In the genomic region with DNA sequence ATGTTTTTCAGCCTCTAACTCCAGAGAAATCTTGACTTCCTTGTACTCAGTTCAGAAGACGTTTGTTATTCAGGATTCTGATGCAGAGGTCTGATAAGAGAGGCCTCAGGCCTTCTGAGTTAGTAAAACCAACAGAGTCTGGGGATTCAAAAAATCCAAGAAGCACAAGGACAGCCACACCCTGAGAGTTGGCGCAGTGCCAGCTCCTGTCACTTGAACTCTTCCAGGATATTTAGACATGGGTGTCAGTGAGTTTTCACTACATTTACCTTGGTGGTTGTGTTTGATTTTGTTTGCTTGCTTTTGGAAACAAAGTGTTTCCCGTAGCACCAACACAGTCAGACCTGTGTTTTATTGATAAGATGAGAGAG, we compare ENCODE assay signal across 10 cellular contexts. TPM values are rescaled to one million over a fixed set of nuclear protein-coding genes. Genes with fewer than 3 reads are reported as not detected.
A peak's percentile ranks its signal among the peaks of the same experiment; 100 is the strongest.
DNase-seq lines count a peak whose midpoint lies in the region; ATAC-seq and TF ChIP-seq lines count a peak whose summit lies in the region.
"Had no signal": no experiment of that assay in that cellular context is flagged by ENCODE, and none has a peak within 500 bp of the region (broad histone marks: within the 10 kb centered on the region; RNA-seq: fewer than 3 reads in every experiment).

No MANE protein-coding gene starts in this region.

- H3K9me3 Mint-ChIP-seq in brain (no peaks in the 10 kb centered on the region), mesothelial cell of epicardium (peaks cover under 1% of the 10 kb centered on the region)
- no peaks in the 10 kb centered on the region for H3K9me3 Mint-ChIP-seq in activated T-cell treated with anti-CD3 and anti-CD28 coated beads, Interleukin-2, amount 50 U/mL, for 24 hours
- H3K9me3 Mint-ChIP-seq: nephron had no signal

- no peak for ATAC-seq in sciatic nerve

- H3K27ac ChIP-seq in AG04450 (ENCODE audit: low read depth, low read length) = peak overlapping the region; percentile 89

- peaks cover 16% of the 10 kb centered on the region for H3K4me1 Mint-ChIP-seq in brain
- H3K4me1 Mint-ChIP-seq in mesothelial cell of epicardium = peaks cover 23% of the 10 kb centered on the region
- no peaks in the 10 kb centered on the region for H3K4me1 Mint-ChIP-seq in activated T-cell treated with anti-CD3 and anti-CD28 coated beads, Interleukin-2, amount 50 U/mL, for 24 hours (ENCODE audit: low read depth)

- POLR2A ChIA-PET in AG04450 (lab: Yijun Ruan, JAX) = no interaction called here

- H3K4me3 Mint-ChIP-seq in brain (no peak overlapping the region), mesothelial cell of epicardium (no peak overlapping the region)
- H3K4me3 Mint-ChIP-seq in activated T-cell treated with anti-CD3 and anti-CD28 coated beads, Interleukin-2, amount 50 U/mL, for 24 hours = no peak overlapping the region
- H3K4me3 Mint-ChIP-seq: nephron had no signal

- intact Hi-C loops in sciatic nerve (cut with DNase I) = no loop called here

- no peak overlapping the region for H3K4me3 ChIP-seq in AG04450 (ENCODE audit: low read depth, low read length)

- peaks cover 4% of the 10 kb centered on the region for H3K27me3 Mint-ChIP-seq in brain
- no peaks in the 10 kb centered on the region for H3K27me3 Mint-ChIP-seq in mesothelial cell of epicardium (ENCODE audit: low read depth)
- H3K27me3 Mint-ChIP-seq in activated T-cell treated with anti-CD3 and anti-CD28 coated beads, Interleukin-2, amount 50 U/mL, for 24 hours = peaks cover 16% of the 10 kb centered on the region

- CTCF ChIA-PET in AG04450 (lab: Charles Lee) = interaction anchor here (2.4 to 2.9 kb wide), 2 partner anchors 24 to 324 kb away, joined by 10 to 18 read pairs; partner anchors contain the start of gene WDR41

- peaks cover 2% of the 10 kb centered on the region for H3K27me3 ChIP-seq in AG04450 (ENCODE audit: control insufficient read depth, insufficient read depth, low read length)

- H3K9me3 ChIP-seq in AG04450 (ENCODE audit: control insufficient read depth, insufficient read depth, low read length) = no peaks in the 10 kb centered on the region; the same call in 1 of the 2 replicates

- DNase-seq in AG04450 (ENCODE audit: low read depth, low spot score) = no peak
- peak; percentile 5 for DNase-seq in HT-29 (ENCODE audit: low spot score)
- DNase-seq in mesothelial cell of epicardium (ENCODE audit: low spot score in 2 of 2, unreplicated experiment in 2 of 2) = peak in 1 of 2 experiments; percentile 53
- DNase-seq in sciatic nerve (ENCODE audit: low spot score) = no peak
- no peak for DNase-seq in activated CD4-positive, alpha-beta T cell treated with anti-CD3 and anti-CD28 coated beads, Interleukin-2, amount 50 U/mL, for 4 hours
- DNase-seq in activated T-cell treated with anti-CD3 and anti-CD28 coated beads, Interleukin-2, amount 50 U/mL, for 24 hours = no peak
- no peak for DNase-seq in DMS79 treated with DMSO at 0.1 percent for 48 hours (lab: John Stamatoyannopoulos, UW)
- DNase-seq: activated T-cell treated with anti-CD3 and anti-CD28 coated beads, Interleukin-2, amount 50 U/mL, for 1 hour had no signal

- H3K36me3 Mint-ChIP-seq in brain = peaks cover 4% of the 10 kb centered on the region
- H3K36me3 Mint-ChIP-seq in mesothelial cell of epicardium = peaks cover 2% of the 10 kb centered on the region
- no peaks in the 10 kb centered on the region for H3K36me3 Mint-ChIP-seq in activated T-cell treated with anti-CD3 and anti-CD28 coated beads, Interleukin-2, amount 50 U/mL, for 24 hours (ENCODE audit: low read depth)

- H3K27ac Mint-ChIP-seq in brain (peak overlapping the region; percentile 42 to 80 (median 72)), mesothelial cell of epicardium (peak overlapping the region; percentile 91)
- H3K27ac Mint-ChIP-seq in activated T-cell treated with anti-CD3 and anti-CD28 coated beads, Interleukin-2, amount 50 U/mL, for 24 hours = no peak overlapping the region

- no peak for TF ChIP-seq CTCF in AG04450 (IDR thresholded peaks at IDR 0.05; ENCODE audit: low read depth, low read length)
- TF ChIP-seq CTCF in brain (conservative IDR thresholded peaks at IDR 0.05) = no peak
- TF ChIP-seq CTCF in mesothelial cell of epicardium (IDR thresholded peaks at IDR 0.05; ENCODE audit: unreplicated experiment) = no peak

RNA-seq across cellular contexts. Expression of gene PDE8B, which starts 41.6 kb away (rescaled TPM):
- polyA plus RNA-seq in AG04450 (2011; rRNA removed) = 0.02 TPM in 2 replicates
- polyA minus RNA-seq in AG04450 (2011; rRNA and poly(A)+ RNA removed) = 0.13 TPM in 1 of 2 replicates, not detected in the other
- total RNA-seq in HT-29 (2014; rRNA removed; shearing (Covaris generic)) = not detected in 2 replicates
- polyA plus RNA-seq in brain (ENCODE audit: insufficient read depth, low read depth, low replicate concordance) = 5.9 TPM
- total RNA-seq in mesothelial cell of epicardium = 2.9 to 4.8 TPM (median 4.3 TPM) in 3 replicates
- 3.6 TPM for total RNA-seq in sciatic nerve
